In genomic region chr2:193963472-193964119, GRCh38 we compare ENCODE assay signal across 9 cellular contexts.
DNase-seq lines count a peak whose midpoint lies in the region; ATAC-seq, FAIRE-seq and TF ChIP-seq lines count a peak whose summit lies in the region.
"Had no signal": no experiment of that assay in that cellular context is flagged by ENCODE, and none has a peak within 500 bp of the region (broad histone marks: within the 10 kb centered on the region; RNA-seq: fewer than 3 reads in every experiment).

No MANE protein-coding gene starts in this region.

- no peak overlapping the region for H3K27ac ChIP-seq in smooth muscle cell (ENCODE audit: low read depth)

- H3K4me3 ChIP-seq in NB4 (ENCODE audit: low read depth, low read length) (no peak overlapping the region), bronchial epithelial cell (ENCODE audit: low read depth, low read length) (no peak overlapping the region), smooth muscle cell (no peak overlapping the region)
- H3K4me3 ChIP-seq: mucosa of descending colon had no signal

- H3K4me1 ChIP-seq in smooth muscle cell (ENCODE audit: low read depth) = peaks cover 10% of the 10 kb centered on the region

- no peaks in the 10 kb centered on the region for H3F3A ChIP-seq in smooth muscle cell (ENCODE audit: low read depth)

- peak; percentile 23 for DNase-seq in Daoy (ENCODE audit: low read depth)
- DNase-seq in NB4 (ENCODE audit: low read depth) = peak; percentile 25
- DNase-seq in bronchial epithelial cell (ENCODE audit: low read depth) = peak; percentile 41
- DNase-seq in smooth muscle cell (lab: John Stamatoyannopoulos, UW; ENCODE audit: unreplicated experiment) = no peak
- no peak for DNase-seq in middle frontal gyrus (ENCODE audit: extremely low spot score, low spot score)
- no peak for DNase-seq in activated CD4-positive, CD25-positive, alpha-beta regulatory T cell (lab: John Stamatoyannopoulos, UW)
- no peak for DNase-seq in cerebellar cortex (ENCODE audit: low spot score)

- H3K36me3 ChIP-seq in bronchial epithelial cell (ENCODE audit: control insufficient read depth, insufficient read depth, low read length) (no peaks in the 10 kb centered on the region), smooth muscle cell (ENCODE audit: low read depth) (no peaks in the 10 kb centered on the region)

- no peak for FAIRE-seq in bronchial epithelial cell (lab: Jason Lieb, UNC)

- no peaks in the 10 kb centered on the region for H3K79me2 ChIP-seq in smooth muscle cell (ENCODE audit: low read depth)

- TF ChIP-seq CTCF in NB4 (IDR thresholded peaks at IDR 0.05; ENCODE audit: low read depth, low read length) (peak; percentile 38), bronchial epithelial cell (IDR thresholded peaks at IDR 0.05; ENCODE audit: insufficient read depth, low read length, severe bottlenecking) (peak; percentile 42), smooth muscle cell (IDR thresholded peaks at IDR 0.05; ENCODE audit: borderline replicate concordance, insufficient read depth, poor library complexity, severe bottlenecking) (peak; percentile 57)

- H3K9me3 ChIP-seq in smooth muscle cell (replicated peaks; ENCODE audit: low read depth) = no peaks in the 10 kb centered on the region
- H3K9me3 ChIP-seq: mucosa of descending colon had no signal

- 39% methylated on average over 4 of the region's 4 CpGs for WGBS in smooth muscle cell (ENCODE audit: low lambda C conversion rate)

- TF ChIP-seq POLR2A in NB4 (IDR thresholded peaks at IDR 0.05; ENCODE audit: extremely low read depth, insufficient read length) = no peak

- peak; percentile 56 for ATAC-seq in GM21619 (IDR thresholded peaks at IDR 0.05; ENCODE audit: unreplicated experiment)
- ATAC-seq: mucosa of descending colon had no signal

- H3K27me3 ChIP-seq in bronchial epithelial cell (ENCODE audit: control insufficient read depth, insufficient read depth, low read length) (no peaks in the 10 kb centered on the region), smooth muscle cell (ENCODE audit: low read depth) (no peaks in the 10 kb centered on the region)

- no peak overlapping the region for H2AFZ ChIP-seq in smooth muscle cell (ENCODE audit: low read depth)

- no peak overlapping the region for H3K9ac ChIP-seq in smooth muscle cell (ENCODE audit: low read depth)

- no peak overlapping the region for H3K4me2 ChIP-seq in smooth muscle cell

- no peaks in the 10 kb centered on the region for H4K20me1 ChIP-seq in smooth muscle cell (ENCODE audit: low read depth)

Comparison
In these comparisons a context has a peak if more than half of its experiments do, and no peak if none do; other contexts are left out.
1. DNase-seq: peak in Daoy (single experiment), NB4 (single experiment) and bronchial epithelial cell (single experiment); none in smooth muscle cell (single experiment), middle frontal gyrus (single experiment), activated CD4-positive, CD25-positive, alpha-beta regulatory T cell (0 of 4) and cerebellar cortex (single experiment).
2. Peak in every context shown above with its lines, with median percentiles within 50 percentile points of each other: CTCF ChIP-seq.